In the genomic region with DNA sequence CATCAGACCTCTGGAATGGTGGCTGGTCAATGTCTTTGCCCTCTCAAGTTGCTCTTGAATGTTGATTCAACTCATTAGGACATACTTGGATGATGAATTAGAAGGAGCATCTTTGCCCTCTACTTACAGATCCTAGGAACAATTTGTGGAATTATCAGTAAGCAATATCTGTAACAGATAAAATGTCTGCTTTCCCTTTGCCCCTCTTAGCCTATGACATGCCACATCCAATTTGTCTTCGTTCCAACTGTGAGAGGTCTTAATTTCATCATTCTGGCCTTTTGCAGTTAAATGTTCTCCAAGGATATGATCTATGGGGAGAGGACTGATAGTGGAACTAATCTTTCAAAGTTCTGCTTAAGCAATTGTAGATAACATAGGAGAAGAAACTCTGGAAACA, we compare ENCODE assay signal across 17 cellular contexts.
DNase-seq lines count a peak whose midpoint lies in the region; ATAC-seq, FAIRE-seq and TF ChIP-seq lines count a peak whose summit lies in the region.
"Had no signal": no experiment of that assay in that cellular context is flagged by ENCODE, and none has a peak within 500 bp of the region (broad histone marks: within the 10 kb centered on the region; RNA-seq: fewer than 3 reads in every experiment).

No MANE protein-coding gene starts in this region.

- no peak for TF ChIP-seq CTCF in nephron (IDR thresholded peaks at IDR 0.05; ENCODE audit: unreplicated experiment in 3 of 3)

- peak overlapping the region; percentile 73 to 92 (median 84) for H3K27ac Mint-ChIP-seq in nephron
- H3K27ac Mint-ChIP-seq in activated CD4-positive, alpha-beta memory T cell treated with anti-CD3 and anti-CD28 coated beads for 36 hours: no peak overlapping the region
- H3K27ac Mint-ChIP-seq: CD4-positive, alpha-beta memory T cell; GM23338; H9 had no signal

- no peak overlapping the region for H3K4me3 Mint-ChIP-seq in nephron
- no peak overlapping the region for H3K4me3 Mint-ChIP-seq in activated CD4-positive, alpha-beta memory T cell treated with anti-CD3 and anti-CD28 coated beads for 36 hours
- H3K4me3 Mint-ChIP-seq: CD4-positive, alpha-beta memory T cell; GM23338; H9 had no signal

- FAIRE-seq in GM12891 (lab: Jason Lieb, UNC): peak; percentile 26
- FAIRE-seq: G401.6, GM19239 had no signal

- no peak for DNase-seq in GM12891 (ENCODE audit: insufficient read length, low spot score)
- peak; percentile 26 for DNase-seq in amniotic epithelial cell (ENCODE audit: low read depth)
- no peak for DNase-seq in activated CD4-positive, alpha-beta memory T cell treated with anti-CD3 and anti-CD28 coated beads for 36 hours
- no peak for DNase-seq in NCI-H1694 (lab: John Stamatoyannopoulos, UW)
- DNase-seq: C1 segment of cervical spinal cord; Calu3; CD4-positive, alpha-beta memory T cell; COR-L47; DMS153; DND-41; H9 had no signal

- CTCF ChIA-PET in activated CD4-positive, alpha-beta memory T cell treated with anti-CD3 and anti-CD28 coated beads for 36 hours (lab: Charles Lee): no interaction called here

- H3K36me3 Mint-ChIP-seq in nephron (ENCODE audit: low read depth): peaks cover 55% of the 10 kb centered on the region
- peaks cover 48% of the 10 kb centered on the region for H3K36me3 Mint-ChIP-seq in activated CD4-positive, alpha-beta memory T cell treated with anti-CD3 and anti-CD28 coated beads for 36 hours

- H3K27me3 Mint-ChIP-seq in nephron (ENCODE audit: low read depth): no peaks in the 10 kb centered on the region
- H3K27me3 Mint-ChIP-seq in activated CD4-positive, alpha-beta memory T cell treated with anti-CD3 and anti-CD28 coated beads for 36 hours: no peaks in the 10 kb centered on the region
- H3K27me3 Mint-ChIP-seq: CD4-positive, alpha-beta memory T cell had no signal

- H3K9me3 Mint-ChIP-seq in nephron: peaks cover 35% of the 10 kb centered on the region
- H3K9me3 Mint-ChIP-seq in activated CD4-positive, alpha-beta memory T cell treated with anti-CD3 and anti-CD28 coated beads for 36 hours: peaks cover 8% of the 10 kb centered on the region

- intact Hi-C loops in activated CD4-positive, alpha-beta memory T cell treated with anti-CD3 and anti-CD28 coated beads for 36 hours (cut with micrococcal nuclease): no loop called here

- no peaks in the 10 kb centered on the region for H3K4me1 Mint-ChIP-seq in nephron
- no peaks in the 10 kb centered on the region for H3K4me1 Mint-ChIP-seq in activated CD4-positive, alpha-beta memory T cell treated with anti-CD3 and anti-CD28 coated beads for 36 hours (ENCODE audit: low read depth)
- H3K4me1 Mint-ChIP-seq: GM23338, H9 had no signal

- no peak for TF ChIP-seq POLR2A in GM12891 (IDR thresholded peaks at IDR 0.05; ENCODE audit: low read depth, low read length)

- POLR2A ChIA-PET in activated CD4-positive, alpha-beta memory T cell treated with anti-CD3 and anti-CD28 coated beads for 36 hours (lab: Charles Lee): no interaction called here

- no peak for ATAC-seq in GM21825 (IDR thresholded peaks at IDR 0.05; ENCODE audit: unreplicated experiment)
- ATAC-seq: GM23338, HCT116 had no signal

TF ChIP-seq in GM12891, 5 proteins besides CTCF, POLR2A, EP300 and RAD21:
- no peak for TF ChIP-seq SPI1 (IDR thresholded peaks at IDR 0.05; ENCODE audit: low read depth, low read length)
- no peak for TF ChIP-seq POLR2AphosphoS5 (IDR thresholded peaks at IDR 0.05; ENCODE audit: low read depth, low read length)
- TF ChIP-seq TAF1 (IDR thresholded peaks at IDR 0.05; ENCODE audit: low read depth, low read length): no peak
- no peak for TF ChIP-seq POU2F2 (IDR thresholded peaks at IDR 0.05; ENCODE audit: low read depth, low read length)
- no peak for TF ChIP-seq PAX5 (IDR thresholded peaks at IDR 0.05; ENCODE audit: insufficient read depth, low read length, severe bottlenecking)
